In the genomic region with DNA sequence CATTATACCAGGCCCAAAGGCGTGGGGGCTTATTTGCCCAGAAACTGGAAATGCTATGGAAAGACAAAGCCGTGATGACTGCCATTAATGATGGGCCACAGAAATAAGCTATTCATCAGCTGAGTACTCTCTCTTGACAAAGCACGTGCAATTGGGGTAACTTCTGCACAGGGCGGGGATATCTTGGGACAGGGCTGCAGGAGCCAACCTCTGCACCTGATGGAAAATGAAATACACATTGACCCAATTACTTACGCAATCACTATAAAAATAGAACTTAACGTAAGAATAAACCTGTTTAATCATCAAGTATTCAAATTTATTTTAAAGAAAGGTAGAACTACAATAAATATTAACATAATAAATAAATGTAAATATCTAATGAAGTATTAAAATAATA, we compare ENCODE assay signal across 2 cellular contexts.
A peak's percentile ranks its signal among the peaks of the same experiment; 100 is the strongest.
TF ChIP-seq lines count a peak whose summit lies in the region.

No MANE protein-coding gene starts in this region.

TF ChIP-seq in IMR-90, 13 proteins besides CTCF, POLR2A, EP300 and RAD21:
- TF ChIP-seq MAFK (IDR thresholded peaks at IDR 0.05; ENCODE audit: low read depth, low read length) (no peak), CEBPB (IDR thresholded peaks at IDR 0.05; ENCODE audit: low read depth, low read length) (peak; percentile 58)
TF ChIP-seq in IMR-90: peak in this region for 1.

TF ChIP-seq in H1, 55 proteins besides CTCF, POLR2A, EP300 and RAD21:
- TF ChIP-seq BACH1 (IDR thresholded peaks at IDR 0.05; ENCODE audit: low read length): no peak
- TF ChIP-seq, protein P1, sequence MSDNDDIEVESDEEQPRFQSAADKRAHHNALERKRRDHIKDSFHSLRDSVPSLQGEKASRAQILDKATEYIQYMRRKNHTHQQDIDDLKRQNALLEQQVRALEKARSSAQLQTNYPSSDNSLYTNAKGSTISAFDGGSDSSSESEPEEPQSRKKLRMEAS (IDR thresholded peaks at IDR 0.05): no peak
- 0 out of 2 replicates have a peak, but pooled peaks have one; percentile 36 for TF ChIP-seq CEBPB (IDR thresholded peaks at IDR 0.05; ENCODE audit: low read depth, low read length)
- no peak for TF ChIP-seq HDAC2 (IDR thresholded peaks at IDR 0.05; ENCODE audit: borderline replicate concordance in 1 of 2, low read depth in 2 of 2, low read length in 2 of 2)
- TF ChIP-seq POLR2AphosphoS5 (IDR thresholded peaks at IDR 0.05; ENCODE audit: low read depth, low read length): no peak
